27 cellular contexts compared by ENCODE assay signal in genomic region chrX:13153796-13154195, GRCh38.
DNase-seq lines count a peak whose midpoint lies in the region; ATAC-seq and TF ChIP-seq lines count a peak whose summit lies in the region.
"Had no signal": no experiment of that assay in that cellular context is flagged by ENCODE, and none has a peak within 500 bp of the region (broad histone marks: within the 10 kb centered on the region; RNA-seq: fewer than 3 reads in every experiment).

No MANE protein-coding gene starts in this region.

- 56% methylated on average over 3 of the region's 3 CpGs for WGBS in smooth muscle cell (ENCODE audit: low lambda C conversion rate)

- peaks cover 11% of the 10 kb centered on the region for H3K4me1 ChIP-seq in smooth muscle cell (ENCODE audit: low read depth)
- H3K4me1 ChIP-seq: psoas muscle, SJSA1, tibial nerve had no signal

- no peak for ATAC-seq in HG03442 (IDR thresholded peaks at IDR 0.05; ENCODE audit: unreplicated experiment)
- ATAC-seq: activated CD4-positive, alpha-beta T cell treated with anti-CD3 and anti-CD28 coated beads for 36 hours; activated T-cell treated with anti-CD3 and anti-CD28 coated beads, Interleukin-2, amount 50 U/mL, for 4 hours; effector memory CD8-positive, alpha-beta T cell; psoas muscle; stimulated activated naive CD8-positive, alpha-beta T cell treated with anti-CD3 and anti-CD28 coated beads, Interleukin-15, amount 100 ng/mL, for 72 hours had no signal

- no peak overlapping the region for H3K4me3 Mint-ChIP-seq in CD14-positive monocyte
- H3K4me3 Mint-ChIP-seq: activated CD4-positive, alpha-beta T cell treated with anti-CD3 and anti-CD28 coated beads for 36 hours; activated T-cell treated with anti-CD3 and anti-CD28 coated beads, Interleukin-2, amount 50 U/mL, for 4 hours; effector memory CD8-positive, alpha-beta T cell; IgD-negative memory B cell; stimulated activated naive CD8-positive, alpha-beta T cell treated with anti-CD3 and anti-CD28 coated beads, Interleukin-15, amount 100 ng/mL, for 72 hours had no signal

- no peaks in the 10 kb centered on the region for H3K4me1 Mint-ChIP-seq in CD14-positive monocyte
- H3K4me1 Mint-ChIP-seq: IgD-negative memory B cell had no signal

- H3K9ac ChIP-seq in smooth muscle cell (ENCODE audit: low read depth): no peak overlapping the region

- DNase-seq in ELR (ENCODE audit: low read depth): peak; percentile 42
- peak; percentile 54 for DNase-seq in HT1080 (ENCODE audit: low read depth)
- DNase-seq in choroid plexus epithelial cell (ENCODE audit: low read depth): peak; percentile 36
- no peak for DNase-seq in smooth muscle cell (lab: John Stamatoyannopoulos, UW; ENCODE audit: unreplicated experiment)
- DNase-seq in CD14-positive monocyte (ENCODE audit: low spot score): no peak
- DNase-seq in NCI-H2081 treated with DMSO at 0.1 percent for 48 hours (lab: John Stamatoyannopoulos, UW): no peak
- DNase-seq: activated CD4-positive, alpha-beta T cell treated with anti-CD3 and anti-CD28 coated beads for 36 hours; activated naive CD4-positive, alpha-beta T cell; activated T-cell treated with anti-CD3 and anti-CD28 coated beads, Interleukin-2, amount 50 U/mL, for 4 hours; AML-193; amniotic stem cell; DMS153; effector memory CD8-positive, alpha-beta T cell; GDM1; kidney glomerular epithelial cell; NCI-H146; NCI-H2171 treated with DMSO at 0.1 percent for 48 hours; NCI-H526; stimulated activated naive CD8-positive, alpha-beta T cell treated with anti-CD3 and anti-CD28 coated beads, Interleukin-15, amount 100 ng/mL, for 72 hours had no signal

- no peaks in the 10 kb centered on the region for H3K9me3 ChIP-seq in smooth muscle cell (replicated peaks; ENCODE audit: low read depth)
- H3K9me3 ChIP-seq: psoas muscle, SJSA1, tibial nerve had no signal

- H3K27me3 ChIP-seq in smooth muscle cell (ENCODE audit: low read depth): no peaks in the 10 kb centered on the region
- H3K27me3 ChIP-seq: esophagus muscularis mucosa, SJSA1, tibial nerve had no signal

- no peaks in the 10 kb centered on the region for H3K36me3 ChIP-seq in smooth muscle cell (ENCODE audit: low read depth)
- H3K36me3 ChIP-seq: esophagus muscularis mucosa, SJSA1, tibial nerve had no signal

- no peaks in the 10 kb centered on the region for H3K79me2 ChIP-seq in smooth muscle cell (ENCODE audit: low read depth)

- H3K27me3 Mint-ChIP-seq in CD14-positive monocyte (ENCODE audit: low read depth in 3 of 3): peaks cover 0 to 28% (median 0%) of the 10 kb centered on the region in 3 donors
- H3K27me3 Mint-ChIP-seq: activated CD4-positive, alpha-beta T cell treated with anti-CD3 and anti-CD28 coated beads for 36 hours; effector memory CD8-positive, alpha-beta T cell; stimulated activated naive CD8-positive, alpha-beta T cell treated with anti-CD3 and anti-CD28 coated beads, Interleukin-15, amount 100 ng/mL, for 72 hours had no signal

- H3K27ac Mint-ChIP-seq in CD14-positive monocyte: peak overlapping the region in 1 of 7 donors; percentile 54
- H3K27ac Mint-ChIP-seq: activated CD4-positive, alpha-beta T cell treated with anti-CD3 and anti-CD28 coated beads for 36 hours; IgD-negative memory B cell; stimulated activated naive CD8-positive, alpha-beta T cell treated with anti-CD3 and anti-CD28 coated beads, Interleukin-15, amount 100 ng/mL, for 72 hours had no signal

- no peak for TF ChIP-seq CTCF in choroid plexus epithelial cell (conservative IDR thresholded peaks at IDR 0.05; ENCODE audit: low read depth, low read length)
- TF ChIP-seq CTCF in smooth muscle cell (IDR thresholded peaks at IDR 0.05; ENCODE audit: borderline replicate concordance, insufficient read depth, poor library complexity, severe bottlenecking): no peak
- TF ChIP-seq CTCF in CD14-positive monocyte (IDR thresholded peaks at IDR 0.05): no peak

- peak overlapping the region; percentile 14 for H3K27ac ChIP-seq in smooth muscle cell (ENCODE audit: low read depth)
- H3K27ac ChIP-seq: coronary artery, HL-60, psoas muscle, SJSA1, tibial nerve had no signal

- H3K9me3 Mint-ChIP-seq in CD14-positive monocyte: peaks cover 8 to 28% (median 22%) of the 10 kb centered on the region in 7 donors
- H3K9me3 Mint-ChIP-seq: effector memory CD8-positive, alpha-beta T cell had no signal

- H2AFZ ChIP-seq in smooth muscle cell (ENCODE audit: low read depth): no peak overlapping the region

- peaks cover 4% of the 10 kb centered on the region for H3F3A ChIP-seq in smooth muscle cell (ENCODE audit: low read depth)

- no peaks in the 10 kb centered on the region for H3K36me3 Mint-ChIP-seq in CD14-positive monocyte

- H4K20me1 ChIP-seq in smooth muscle cell (ENCODE audit: low read depth): no peaks in the 10 kb centered on the region

- intact Hi-C loops in CD14-positive monocyte (cut with micrococcal nuclease): no loop called here

- H3K4me3 ChIP-seq in choroid plexus epithelial cell (ENCODE audit: low read depth, low read length) (no peak overlapping the region), smooth muscle cell (no peak overlapping the region)
- H3K4me3 ChIP-seq: coronary artery, esophagus muscularis mucosa, psoas muscle, SJSA1, tibial nerve had no signal

- H3K4me2 ChIP-seq in smooth muscle cell: no peak overlapping the region

Comparison
In these comparisons a context has a peak if more than half of its experiments do, and no peak if none do; other contexts are left out.
1. DNase-seq: peak in ELR (single experiment), HT1080 (single experiment) and choroid plexus epithelial cell (single experiment); none in smooth muscle cell (single experiment), CD14-positive monocyte (single experiment) and NCI-H2081 treated with DMSO at 0.1 percent for 48 hours (single experiment).